13 cellular contexts compared by ENCODE assay signal in the genomic region with DNA sequence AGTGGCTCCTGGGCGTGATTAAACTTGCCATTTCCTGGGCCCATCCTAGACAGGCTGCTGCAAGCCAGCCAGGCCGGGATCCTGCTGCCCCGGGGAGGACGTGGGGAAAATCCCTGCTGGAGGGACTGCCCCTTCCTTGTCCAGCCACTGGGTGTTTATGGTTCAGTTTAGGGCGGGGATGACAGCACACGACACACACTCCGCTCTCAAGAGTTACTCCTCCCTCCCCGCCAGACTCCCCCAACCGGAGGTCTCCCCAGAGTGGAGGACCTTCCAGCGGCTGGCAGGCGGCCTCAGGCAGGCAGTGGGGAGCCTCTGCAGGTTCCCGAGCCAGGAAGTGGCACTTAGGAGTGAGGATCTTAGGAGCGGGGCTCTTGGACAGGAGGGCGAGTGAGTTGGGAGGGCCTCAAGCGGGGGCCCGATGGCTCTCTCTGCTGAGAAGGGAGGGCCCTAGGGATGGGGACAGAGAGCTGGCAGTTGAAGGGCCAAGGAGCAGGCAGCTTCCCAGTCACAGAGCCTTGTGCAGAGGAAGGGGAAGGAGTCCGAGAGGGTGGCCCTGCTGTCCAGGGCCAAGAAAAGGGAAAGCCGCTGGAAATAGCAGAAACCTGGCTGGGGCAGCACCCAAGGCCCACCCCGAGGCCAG. TPM values are rescaled to one million over a fixed set of nuclear protein-coding genes. Genes with fewer than 3 reads are reported as not detected.
DNase-seq lines count a peak whose midpoint lies in the region; ATAC-seq lines count a peak whose summit lies in the region.
"Had no signal": no experiment of that assay in that cellular context is flagged by ENCODE, and none has a peak within 500 bp of the region (broad histone marks: within the 10 kb centered on the region; RNA-seq: fewer than 3 reads in every experiment).

No MANE protein-coding gene starts in this region.

- H3K4me3 Mint-ChIP-seq in T-helper 1 cell treated with Interleukin-12 subunit alpha and Interleukin-12 subunit beta and Interleukin-4 antibody, amounts not matched to agents 30 μg/mL and 1 μg/mL, for 36 hours: no peak overlapping the region
- H3K4me3 Mint-ChIP-seq in stimulated activated effector memory CD8-positive, alpha-beta T cell treated with anti-CD3 and anti-CD28 coated beads, Interleukin-12 subunit alpha, Interleukin-12 subunit beta, amount 100 ng/mL, for 72 hours: peak overlapping the region; percentile 13
- H3K4me3 Mint-ChIP-seq: brain had no signal

- ATAC-seq in Right ventricle myocardium inferior (no peak), left ventricle myocardium superior (no peak), HG02981 (IDR thresholded peaks at IDR 0.05; ENCODE audit: unreplicated experiment) (no peak), HG02588 (IDR thresholded peaks at IDR 0.05; ENCODE audit: unreplicated experiment) (no peak)
- ATAC-seq in stimulated activated effector memory CD8-positive, alpha-beta T cell treated with anti-CD3 and anti-CD28 coated beads, Interleukin-12 subunit alpha, Interleukin-12 subunit beta, amount 100 ng/mL, for 72 hours: no peak
- ATAC-seq: psoas muscle, T-cell had no signal

- peak; percentile 44 for DNase-seq in Right ventricle myocardium inferior (ENCODE audit: missing footprints)
- no peak for DNase-seq in left ventricle myocardium superior
- DNase-seq in glomerular visceral epithelial cell (ENCODE audit: extremely low spot score): peak; percentile 63
- DNase-seq in stimulated activated effector memory CD8-positive, alpha-beta T cell treated with anti-CD3 and anti-CD28 coated beads, Interleukin-12 subunit alpha, Interleukin-12 subunit beta, amount 100 ng/mL, for 72 hours (ENCODE audit: low spot score in 2 of 2): no peak
- no peak for DNase-seq in NCI-H187 (lab: John Stamatoyannopoulos, UW)
- DNase-seq: MM.1S, NCI-H2171 treated with DMSO at 0.1 percent for 48 hours had no signal

- no peaks in the 10 kb centered on the region for H3K27me3 Mint-ChIP-seq in T-helper 1 cell treated with Interleukin-12 subunit alpha and Interleukin-12 subunit beta and Interleukin-4 antibody, amounts not matched to agents 30 μg/mL and 1 μg/mL, for 36 hours (ENCODE audit: low read depth)
- H3K27me3 Mint-ChIP-seq: brain, T-cell had no signal

- peaks cover 29% of the 10 kb centered on the region for H3K36me3 Mint-ChIP-seq in T-helper 1 cell treated with Interleukin-12 subunit alpha and Interleukin-12 subunit beta and Interleukin-4 antibody, amounts not matched to agents 30 μg/mL and 1 μg/mL, for 36 hours (ENCODE audit: low read depth)
- H3K36me3 Mint-ChIP-seq in stimulated activated effector memory CD8-positive, alpha-beta T cell treated with anti-CD3 and anti-CD28 coated beads, Interleukin-12 subunit alpha, Interleukin-12 subunit beta, amount 100 ng/mL, for 72 hours: peaks cover 22% of the 10 kb centered on the region

- peaks cover 49% of the 10 kb centered on the region for H3K4me1 Mint-ChIP-seq in T-helper 1 cell treated with Interleukin-12 subunit alpha and Interleukin-12 subunit beta and Interleukin-4 antibody, amounts not matched to agents 30 μg/mL and 1 μg/mL, for 36 hours (ENCODE audit: low read depth)
- peaks cover 53% of the 10 kb centered on the region for H3K4me1 Mint-ChIP-seq in stimulated activated effector memory CD8-positive, alpha-beta T cell treated with anti-CD3 and anti-CD28 coated beads, Interleukin-12 subunit alpha, Interleukin-12 subunit beta, amount 100 ng/mL, for 72 hours

- intact Hi-C loops in Right ventricle myocardium inferior (cut with DNase I) (no loop called here), left ventricle myocardium superior (cut with micrococcal nuclease) (no loop called here)

- H3K9me3 Mint-ChIP-seq in T-helper 1 cell treated with Interleukin-12 subunit alpha and Interleukin-12 subunit beta and Interleukin-4 antibody, amounts not matched to agents 30 μg/mL and 1 μg/mL, for 36 hours: peaks cover 23% of the 10 kb centered on the region
- H3K9me3 Mint-ChIP-seq in stimulated activated effector memory CD8-positive, alpha-beta T cell treated with anti-CD3 and anti-CD28 coated beads, Interleukin-12 subunit alpha, Interleukin-12 subunit beta, amount 100 ng/mL, for 72 hours: peaks cover 3% of the 10 kb centered on the region

- peak overlapping the region; percentile 43 for H3K27ac Mint-ChIP-seq in T-helper 1 cell treated with Interleukin-12 subunit alpha and Interleukin-12 subunit beta and Interleukin-4 antibody, amounts not matched to agents 30 μg/mL and 1 μg/mL, for 36 hours
- H3K27ac Mint-ChIP-seq in stimulated activated effector memory CD8-positive, alpha-beta T cell treated with anti-CD3 and anti-CD28 coated beads, Interleukin-12 subunit alpha, Interleukin-12 subunit beta, amount 100 ng/mL, for 72 hours: peak overlapping the region; percentile 82
- H3K27ac Mint-ChIP-seq: brain had no signal

RNA-seq across cellular contexts. Expression of a gene that starts 5.7 kb away (rescaled TPM):
- total RNA-seq in Right ventricle myocardium inferior: 2.2 TPM
- 2.1 TPM for total RNA-seq in left ventricle myocardium superior

RNA-seq across cellular contexts. Expression of a gene that starts 33.1 kb away (rescaled TPM):
- total RNA-seq in Right ventricle myocardium inferior: 51.8 TPM
- total RNA-seq in left ventricle myocardium superior: 51.2 TPM

RNA-seq across cellular contexts. Expression of a gene that starts 51.3 kb away (rescaled TPM):
- total RNA-seq in Right ventricle myocardium inferior (98.4 TPM), left ventricle myocardium superior (105 TPM)

RNA-seq across cellular contexts. Expression of a gene that starts 59.5 kb away (rescaled TPM):
- total RNA-seq in Right ventricle myocardium inferior (14.4 TPM), left ventricle myocardium superior (13.2 TPM)

Comparison
In these comparisons a context has a peak if more than half of its experiments do, and no peak if none do; other contexts are left out.
1. DNase-seq: peak in Right ventricle myocardium inferior (single experiment) and glomerular visceral epithelial cell (single experiment); none in left ventricle myocardium superior (single experiment), stimulated activated effector memory CD8-positive, alpha-beta T cell treated with anti-CD3 and anti-CD28 coated beads, Interleukin-12 subunit alpha, Interleukin-12 subunit beta, amount 100 ng/mL, for 72 hours (0 of 2) and NCI-H187 (0 of 2).